35 cellular contexts compared by ENCODE assay signal in the genomic region with DNA sequence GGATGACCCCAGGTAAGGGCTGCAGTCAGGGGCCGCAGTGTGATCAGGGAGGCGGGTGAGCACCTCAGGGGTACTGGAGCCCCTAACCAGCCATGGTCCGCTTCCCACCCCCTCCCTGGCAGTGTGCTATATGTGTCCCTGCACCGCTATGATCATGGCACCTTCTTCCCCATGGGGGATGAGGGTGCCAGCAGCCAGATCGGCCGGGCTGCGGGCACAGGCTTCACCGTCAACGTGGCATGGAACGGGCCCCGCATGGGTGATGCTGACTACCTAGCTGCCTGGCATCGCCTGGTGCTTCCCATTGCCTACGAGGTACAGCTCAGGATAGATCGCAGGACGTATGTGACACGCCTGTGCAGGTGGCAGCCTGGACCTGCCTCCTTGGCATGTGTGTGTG. TPM values are rescaled to one million over a fixed set of nuclear protein-coding genes. Genes with fewer than 3 reads are reported as not detected.
"Had no signal": no experiment of that assay in that cellular context is flagged by ENCODE, and none has a peak within 500 bp of the region (broad histone marks: within the 10 kb centered on the region; RNA-seq: fewer than 3 reads in every experiment).

No MANE protein-coding gene starts in this region.

- H3K27ac ChIP-seq: body of pancreas, brain microvascular endothelial cell, breast epithelium, VCaP had no signal

- ATAC-seq: activated CD8-positive, alpha-beta T cell treated with anti-CD3 and anti-CD28 coated beads for 36 hours; activated naive CD8-positive, alpha-beta T cell treated with anti-CD3 and anti-CD28 coated beads, Interleukin-2, amount 50 U/mL, for 24 hours; activated T-cell treated with anti-CD3 and anti-CD28 coated beads, Interleukin-2, amount 50 U/mL, for 4 hours; activated T-cell treated with anti-CD3 and anti-CD28 coated beads, Interleukin-2, amount 50 U/mL, for 72 hours; activated T-helper 17 cell treated with anti-CD3 and anti-CD28 coated beads, Interleukin-2, amount 50 U/mL, for 72 hours; body of pancreas had no signal

- H3K4me3 ChIP-seq: body of pancreas, breast epithelium had no signal

- H3K27me3 ChIP-seq: body of pancreas, brain microvascular endothelial cell had no signal

- DNase-seq: activated B cell treated with CpG ODN at 0.5 μM for 24 hours; activated CD4-positive, alpha-beta memory T cell treated with anti-CD3 and anti-CD28 coated beads for 36 hours; activated CD4-positive, alpha-beta T cell treated with anti-CD3 and anti-CD28 coated beads for 4 hours; activated CD4-positive, alpha-beta T cell treated with anti-CD3 and anti-CD28 coated beads, Interleukin-2, amount 10 ng/mL, durations not matched to agents 24 days and 14 days; activated CD4-positive, alpha-beta T cell treated with anti-CD3 and anti-CD28 coated beads, Interleukin-2, amount 50 U/mL, for 1 hour; activated CD4-positive, alpha-beta T cell treated with anti-CD3 and anti-CD28 coated beads, Interleukin-2, amount 50 U/mL, for 4 hours; activated CD4-positive, CD25-positive, alpha-beta regulatory T cell treated with anti-CD3 and anti-CD28 coated beads, Interleukin-2, amount 50 U/mL, for 72 hours; activated CD8-positive, alpha-beta memory T cell treated with anti-CD3 and anti-CD28 coated beads, Interleukin-2, amount 50 U/mL, for 4 hours; activated CD8-positive, alpha-beta T cell treated with anti-CD3 and anti-CD28 coated beads for 36 hours; activated gamma-delta T cell; activated naive CD4-positive, alpha-beta T cell treated with anti-CD3 and anti-CD28 coated beads, Interleukin-2, amount 10 ng/mL, durations not matched to agents 7 days and 5 days; activated naive CD4-positive, alpha-beta T cell treated with Interleukin-2 at 50 U/mL for 16 hours; activated naive CD8-positive, alpha-beta T cell treated with anti-CD3 and anti-CD28 coated beads, Interleukin-2, amount 10 ng/mL, durations not matched to agents 7 days and 5 days; activated naive CD8-positive, alpha-beta T cell treated with anti-CD3 and anti-CD28 coated beads, Interleukin-2, amount 50 U/mL, for 24 hours; activated T-cell treated with anti-CD3 and anti-CD28 coated beads for 4 hours; activated T-cell treated with anti-CD3 and anti-CD28 coated beads, Interleukin-2, amount 50 U/mL, for 1 hour; activated T-cell treated with anti-CD3 and anti-CD28 coated beads, Interleukin-2, amount 50 U/mL, for 4 hours; activated T-cell treated with anti-CD3 and anti-CD28 coated beads, Interleukin-2, amount 50 U/mL, for 72 hours; body of pancreas; brain microvascular endothelial cell; central memory CD4-positive, alpha-beta T cell; T-helper 1 cell; T-helper 2 cell; T-helper 9 cell had no signal

- H3K9me3 ChIP-seq: body of pancreas, breast epithelium had no signal

- H3K36me3 ChIP-seq: brain microvascular endothelial cell, breast epithelium had no signal

- FAIRE-seq: astrocyte, TTC549 had no signal

- H3K4me1 ChIP-seq: body of pancreas, breast epithelium had no signal

RNA-seq across cellular contexts. Expression of a gene that starts 8.2 kb away (rescaled TPM):
- total RNA-seq: activated B cell treated with CpG ODN at 0.5 μM for 24 hours; activated CD4-positive, alpha-beta memory T cell treated with anti-CD3 and anti-CD28 coated beads for 36 hours; activated CD4-positive, alpha-beta T cell treated with anti-CD3 and anti-CD28 coated beads, Interleukin-2, amount 10 ng/mL, durations not matched to agents 24 days and 14 days; activated CD8-positive, alpha-beta T cell treated with anti-CD3 and anti-CD28 coated beads for 36 hours; activated naive CD8-positive, alpha-beta T cell treated with anti-CD3 and anti-CD28 coated beads, Interleukin-2, amount 10 ng/mL, durations not matched to agents 7 days and 5 days; activated T-helper 1 cell treated with anti-CD3 and anti-CD28 coated beads, Interleukin-12 subunit alpha, Interleukin-12 subunit beta, Interleukin-2, Interleukin-4 antibody, amounts not matched to agents 30 ng/mL and 10 ng/mL and 1 ng/mL, durations not matched to agents 14 hours and 24 hours and 36 hours; aorta; astrocyte; body of pancreas; cardiac septum had no signal
- polyA plus RNA-seq: adipose tissue had no signal

RNA-seq across cellular contexts. Expression of a gene that starts 17.3 kb away (rescaled TPM):
- total RNA-seq: activated B cell treated with CpG ODN at 0.5 μM for 24 hours had no signal

RNA-seq across cellular contexts. Expression of a gene that starts 31.7 kb away (rescaled TPM):
- total RNA-seq: activated B cell treated with CpG ODN at 0.5 μM for 24 hours; activated CD4-positive, alpha-beta memory T cell treated with anti-CD3 and anti-CD28 coated beads for 36 hours; activated CD4-positive, alpha-beta T cell treated with anti-CD3 and anti-CD28 coated beads, Interleukin-2, amount 10 ng/mL, durations not matched to agents 24 days and 14 days; activated CD8-positive, alpha-beta memory T cell treated with anti-CD3 and anti-CD28 coated beads for 36 hours; activated CD8-positive, alpha-beta T cell treated with anti-CD3 and anti-CD28 coated beads for 36 hours; activated naive CD8-positive, alpha-beta T cell treated with anti-CD3 and anti-CD28 coated beads, Interleukin-2, amount 10 ng/mL, durations not matched to agents 7 days and 5 days; activated T-helper 1 cell treated with anti-CD3 and anti-CD28 coated beads, Interleukin-12 subunit alpha, Interleukin-12 subunit beta, Interleukin-2, Interleukin-4 antibody, amounts not matched to agents 30 ng/mL and 10 ng/mL and 1 ng/mL, durations not matched to agents 14 hours and 24 hours and 36 hours; activated T-helper 17 cell treated with anti-CD3 and anti-CD28 coated beads, Interleukin-2, amount 50 U/mL, for 72 hours; astrocyte; body of pancreas; breast epithelium; cardiac septum; cerebellum had no signal
- polyA plus RNA-seq: aorta had no signal

RNA-seq across cellular contexts. Expression of a gene that starts 56.6 kb away (rescaled TPM):
- total RNA-seq: activated B cell treated with CpG ODN at 0.5 μM for 24 hours; activated CD4-positive, alpha-beta memory T cell treated with anti-CD3 and anti-CD28 coated beads for 36 hours; activated CD4-positive, alpha-beta T cell treated with anti-CD3 and anti-CD28 coated beads, Interleukin-2, amount 10 ng/mL, durations not matched to agents 24 days and 14 days; activated CD8-positive, alpha-beta memory T cell treated with anti-CD3 and anti-CD28 coated beads for 36 hours; activated CD8-positive, alpha-beta T cell treated with anti-CD3 and anti-CD28 coated beads for 36 hours; activated naive CD8-positive, alpha-beta T cell treated with anti-CD3 and anti-CD28 coated beads, Interleukin-2, amount 10 ng/mL, durations not matched to agents 7 days and 5 days; activated T-cell treated with anti-CD3 and anti-CD28 coated beads, Interleukin-2, amount 50 U/mL, for 4 hours; activated T-cell treated with anti-CD3 and anti-CD28 coated beads, Interleukin-2, amount 50 U/mL, for 72 hours; activated T-helper 1 cell treated with anti-CD3 and anti-CD28 coated beads, Interleukin-12 subunit alpha, Interleukin-12 subunit beta, Interleukin-2, Interleukin-4 antibody, amounts not matched to agents 30 ng/mL and 10 ng/mL and 1 ng/mL, durations not matched to agents 14 hours and 24 hours and 36 hours; activated T-helper 17 cell treated with anti-CD3 and anti-CD28 coated beads, Interleukin-2, amount 50 U/mL, for 72 hours; aorta; astrocyte; body of pancreas; cardiac septum; cerebellum had no signal
